Comparison of ENCODE assay signal across 29 cellular contexts in genomic region chr11:15307600-15307999, GRCh38.
DNase-seq lines count a peak whose midpoint lies in the region; ATAC-seq and TF ChIP-seq lines count a peak whose summit lies in the region.
"Had no signal": no experiment of that assay in that cellular context is flagged by ENCODE, and none has a peak within 500 bp of the region (broad histone marks: within the 10 kb centered on the region; RNA-seq: fewer than 3 reads in every experiment).

No MANE protein-coding gene starts in this region.

- CTCF ChIA-PET in HEK293 (lab: Yijun Ruan, JAX): interaction anchor here (0.7 kb wide), 1 partner anchor 9 kb away, joined by 3 read pairs; no protein-coding TSS in a partner anchor

- peak; percentile 87 for DNase-seq in ELF-1 (ENCODE audit: low read depth, low spot score)
- peak; percentile 98 for DNase-seq in SK-N-MC (ENCODE audit: low read depth, low spot score)
- peak; percentile 69 for DNase-seq in islet precursor cell
- DNase-seq: activated CD4-positive, alpha-beta T cell treated with anti-CD3 and anti-CD28 coated beads, Interleukin-2, amount 10 ng/mL, durations not matched to agents 24 days and 14 days; activated naive CD4-positive, alpha-beta T cell treated with anti-CD3 and anti-CD28 coated beads, Interleukin-2, amount 10 ng/mL, durations not matched to agents 7 days and 5 days; activated T-cell treated with anti-CD3 and anti-CD28 coated beads, Interleukin-2, amount 50 U/mL, for 72 hours; anterior cingulate cortex; CD8-positive, alpha-beta T cell; colonic mucosa; DMS153; effector memory CD8-positive, alpha-beta T cell; GDM1; GOT3; hippocampal formation; kidney; lower lobe of right lung; NCI-H1048; NCI-H2029 treated with DMSO at 0.1 percent for 48 hours; RPMI8226; sigmoid colon; SK-N-SH; stimulated activated naive CD8-positive, alpha-beta T cell treated with anti-CD3 and anti-CD28 coated beads, Interleukin-15, amount 100 ng/mL, for 72 hours; T-helper 2 cell; thyroid gland had no signal

- no peak overlapping the region for H3K27ac ChIP-seq in HEK293 (ENCODE audit: extremely low read depth, low read depth, low read length)
- H3K27ac ChIP-seq in SK-N-MC: peak overlapping the region; percentile 88
- H3K27ac ChIP-seq: colonic mucosa, esophagus muscularis mucosa, lower lobe of right lung, sigmoid colon, thyroid gland had no signal

- TF ChIP-seq CTCF in HEK293 (tag by site-specific recombination; IDR thresholded peaks at IDR 0.05): no peak

- H3K36me3 ChIP-seq in HEK293 (ENCODE audit: control insufficient read depth in 2 of 2, insufficient read depth in 1 of 2, low read length in 2 of 2): no peaks in the 10 kb centered on the region
- no peaks in the 10 kb centered on the region for H3K36me3 ChIP-seq in SK-N-MC (ENCODE audit: insufficient read depth, low read length)
- H3K36me3 ChIP-seq: colonic mucosa, esophagus muscularis mucosa, lower lobe of right lung, sigmoid colon, thyroid gland had no signal

- H3K9ac ChIP-seq in SK-N-MC (ENCODE audit: insufficient read length): no peak overlapping the region
- H3K9ac ChIP-seq: SK-N-SH had no signal

- ATAC-seq in HG02870 (IDR thresholded peaks at IDR 0.05; ENCODE audit: unreplicated experiment): no peak
- ATAC-seq in GM19397 (IDR thresholded peaks at IDR 0.05; ENCODE audit: unreplicated experiment): no peak
- no peak for ATAC-seq in GM19463 (IDR thresholded peaks at IDR 0.05; ENCODE audit: unreplicated experiment)
- ATAC-seq: activated T-cell treated with anti-CD3 and anti-CD28 coated beads, Interleukin-2, amount 50 U/mL, for 72 hours; CD8-positive, alpha-beta T cell; effector memory CD8-positive, alpha-beta T cell; lower lobe of right lung; stimulated activated naive CD8-positive, alpha-beta T cell treated with anti-CD3 and anti-CD28 coated beads, Interleukin-15, amount 100 ng/mL, for 72 hours had no signal

- H3K4me1 ChIP-seq in HEK293 (ENCODE audit: control insufficient read depth, insufficient read depth, low read length): no peaks in the 10 kb centered on the region
- H3K4me1 ChIP-seq: colonic mucosa, esophagus muscularis mucosa, lower lobe of right lung, sigmoid colon, thyroid gland had no signal

- H3K9me3 ChIP-seq in HEK293 (ENCODE audit: control insufficient read depth, insufficient read depth, low read depth, low read length): no peaks in the 10 kb centered on the region
- H3K9me3 ChIP-seq in SK-N-MC (ENCODE audit: low read depth, low read length): 0 out of 2 replicates have a peak, but pooled peaks cover 4% of the 10 kb centered on the region
- H3K9me3 ChIP-seq: colonic mucosa, lower lobe of right lung, sigmoid colon, SK-N-SH, thyroid gland had no signal

- H3K4me3 ChIP-seq in HEK293 (ENCODE audit: low read depth, low read length) (no peak overlapping the region), SK-N-MC (peak overlapping the region; percentile 65)
- H3K4me3 ChIP-seq: colonic mucosa, esophagus muscularis mucosa, lower lobe of right lung, sigmoid colon, thyroid gland had no signal

- POLR2A ChIA-PET in HEK293 (lab: Yijun Ruan, JAX): no interaction called here

TF ChIP-seq in HEK293, 187 proteins besides CTCF, POLR2A, EP300 and RAD21:
- peak; percentile 75; the same call in 1 of the 2 replicates for TF ChIP-seq TCF7L2 (IDR thresholded peaks at IDR 0.05; ENCODE audit: borderline replicate concordance, low read depth, low read length)
- no peak for TF ChIP-seq ZNF623 (tag by site-specific recombination; IDR thresholded peaks at IDR 0.05)
- TF ChIP-seq, protein P1, sequence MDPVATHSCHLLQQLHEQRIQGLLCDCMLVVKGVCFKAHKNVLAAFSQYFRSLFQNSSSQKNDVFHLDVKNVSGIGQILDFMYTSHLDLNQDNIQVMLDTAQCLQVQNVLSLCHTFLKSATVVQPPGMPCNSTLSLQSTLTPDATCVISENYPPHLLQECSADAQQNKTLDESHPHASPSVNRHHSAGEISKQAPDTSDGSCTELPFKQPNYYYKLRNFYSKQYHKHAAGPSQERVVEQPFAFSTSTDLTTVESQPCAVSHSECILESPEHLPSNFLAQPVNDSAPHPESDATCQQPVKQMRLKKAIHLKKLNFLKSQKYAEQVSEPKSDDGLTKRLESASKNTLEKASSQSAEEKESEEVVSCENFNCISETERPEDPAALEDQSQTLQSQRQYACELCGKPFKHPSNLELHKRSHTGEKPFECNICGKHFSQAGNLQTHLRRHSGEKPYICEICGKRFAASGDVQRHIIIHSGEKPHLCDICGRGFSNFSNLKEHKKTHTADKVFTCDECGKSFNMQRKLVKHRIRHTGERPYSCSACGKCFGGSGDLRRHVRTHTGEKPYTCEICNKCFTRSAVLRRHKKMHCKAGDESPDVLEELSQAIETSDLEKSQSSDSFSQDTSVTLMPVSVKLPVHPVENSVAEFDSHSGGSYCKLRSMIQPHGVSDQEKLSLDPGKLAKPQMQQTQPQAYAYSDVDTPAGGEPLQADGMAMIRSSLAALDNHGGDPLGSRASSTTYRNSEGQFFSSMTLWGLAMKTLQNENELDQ (tag by site-specific recombination; IDR thresholded peaks at IDR 0.05; ENCODE audit: low read depth): no peak
- TF ChIP-seq ZIC2 (tag by site-specific recombination; IDR thresholded peaks at IDR 0.05): peak; percentile 76
